ENCODE assay signal across 10 cellular contexts in genomic region chr6:142377112-142377848, GRCh38.
DNase-seq lines count a peak whose midpoint lies in the region; ATAC-seq, FAIRE-seq and TF ChIP-seq lines count a peak whose summit lies in the region.
"Had no signal": no experiment of that assay in that cellular context is flagged by ENCODE, and none has a peak within 500 bp of the region (broad histone marks: within the 10 kb centered on the region; RNA-seq: fewer than 3 reads in every experiment).

No MANE protein-coding gene starts in this region.

- no peaks in the 10 kb centered on the region for H3K36me3 Mint-ChIP-seq in chondrocyte (ENCODE audit: low read depth)
- H3K36me3 Mint-ChIP-seq in neural crest cell (ENCODE audit: low read depth) = peaks cover 12% of the 10 kb centered on the region

- FAIRE-seq in D721Med (lab: Jason Lieb, UNC) (no peak), GM12892 (lab: Jason Lieb, UNC) (no peak)

- H3K9me3 Mint-ChIP-seq in chondrocyte (ENCODE audit: low read depth) = no peaks in the 10 kb centered on the region
- no peaks in the 10 kb centered on the region for H3K9me3 Mint-ChIP-seq in neural crest cell
- H3K9me3 Mint-ChIP-seq: activated CD4-positive, alpha-beta T cell treated with anti-CD3 and anti-CD28 coated beads, Interleukin-2, amount 10 ng/mL, durations not matched to agents 7 days and 5 days had no signal

- DNase-seq in NCI-H1436 treated with DMSO at 0.1 percent for 48 hours (lab: John Stamatoyannopoulos, UW) = peak; percentile 14
- no peak for DNase-seq in chondrocyte (ENCODE audit: low spot score)
- DNase-seq in neural crest cell (ENCODE audit: low read depth, low spot score) = no peak
- no peak for DNase-seq in D721Med (ENCODE audit: insufficient read length, low spot score)
- no peak for DNase-seq in GM12892 (ENCODE audit: insufficient read length)
- no peak for DNase-seq in mucosa of gallbladder (ENCODE audit: low spot score)
- no peak for DNase-seq in NCI-H2227 (lab: John Stamatoyannopoulos, UW; ENCODE audit: unreplicated experiment)
- DNase-seq: activated CD4-positive, alpha-beta T cell treated with anti-CD3 and anti-CD28 coated beads, Interleukin-2, amount 10 ng/mL, durations not matched to agents 7 days and 5 days; stimulated activated CD4-positive, alpha-beta T cell treated with anti-CD3 and anti-CD28 coated beads, Interleukin-15, amount 100 ng/mL, for 24 hours had no signal

- TF ChIP-seq CTCF in chondrocyte (IDR thresholded peaks at IDR 0.05) (no peak), neural crest cell (conservative IDR thresholded peaks at IDR 0.05) (no peak), D721Med (IDR thresholded peaks at IDR 0.05; ENCODE audit: insufficient read depth, missing control alignments) (no peak)

- TF ChIP-seq POLR2A in GM12892 (IDR thresholded peaks at IDR 0.05; ENCODE audit: low read depth, low read length) = no peak

- no peaks in the 10 kb centered on the region for H3K27me3 Mint-ChIP-seq in chondrocyte (ENCODE audit: low read depth)
- H3K27me3 Mint-ChIP-seq in neural crest cell (ENCODE audit: low read depth) = no peaks in the 10 kb centered on the region

- H3K4me1 Mint-ChIP-seq in chondrocyte (ENCODE audit: low read depth) (peaks cover 53% of the 10 kb centered on the region), neural crest cell (peaks cover 47% of the 10 kb centered on the region)
- H3K4me1 Mint-ChIP-seq: activated CD4-positive, alpha-beta T cell treated with anti-CD3 and anti-CD28 coated beads, Interleukin-2, amount 10 ng/mL, durations not matched to agents 7 days and 5 days had no signal

- H3K27ac Mint-ChIP-seq in chondrocyte (ENCODE audit: unreplicated experiment) = peak overlapping the region; percentile 2
- H3K27ac Mint-ChIP-seq in neural crest cell (ENCODE audit: unreplicated experiment) = peak overlapping the region; percentile 83
- H3K27ac Mint-ChIP-seq: activated CD4-positive, alpha-beta T cell treated with anti-CD3 and anti-CD28 coated beads, Interleukin-2, amount 10 ng/mL, durations not matched to agents 7 days and 5 days had no signal

- H3K4me3 Mint-ChIP-seq in chondrocyte (ENCODE audit: unreplicated experiment) = no peak overlapping the region
- H3K4me3 Mint-ChIP-seq in neural crest cell = peak overlapping the region; percentile 24
- H3K4me3 Mint-ChIP-seq: activated CD4-positive, alpha-beta T cell treated with anti-CD3 and anti-CD28 coated beads, Interleukin-2, amount 10 ng/mL, durations not matched to agents 7 days and 5 days had no signal

- peak; percentile 35 for ATAC-seq in GM18907 (IDR thresholded peaks at IDR 0.05; ENCODE audit: unreplicated experiment)
